Comparison of ENCODE assay signal across 1 cellular context in genomic region chr21:36125513-36126121, GRCh38.
TF ChIP-seq lines count a peak whose summit lies in the region.

No MANE protein-coding gene starts in this region.

TF ChIP-seq in HepG2, 621 proteins besides CTCF, POLR2A, EP300 and RAD21:
- TF ChIP-seq SRY (CRISPR knock-in tag; IDR thresholded peaks at IDR 0.05), result no peak
- TF ChIP-seq ZFP91 (CRISPR knock-in tag; IDR thresholded peaks at IDR 0.05; ENCODE audit: borderline replicate concordance), result no peak
- peak; percentile 58 for TF ChIP-seq XRCC5 (optimal IDR thresholded peaks at IDR 0.05; ENCODE audit: low read length)
- TF ChIP-seq STAG1 (CRISPR knock-in tag; IDR thresholded peaks at IDR 0.05), result peak; percentile 58
- no peak for TF ChIP-seq ZSCAN21 (CRISPR knock-in tag; IDR thresholded peaks at IDR 0.05; ENCODE audit: borderline replicate concordance)
- TF ChIP-seq SNRNP70 (IDR thresholded peaks at IDR 0.05; ENCODE audit: low read depth, low read length), result no peak
- TF ChIP-seq ZBTB49 (CRISPR knock-in tag; IDR thresholded peaks at IDR 0.05; ENCODE audit: borderline replicate concordance), result no peak
